Comparison of ENCODE assay signal across 25 cellular contexts in genomic region chr13:111232191-111232590, GRCh38.
DNase-seq lines count a peak whose midpoint lies in the region; ATAC-seq, FAIRE-seq and TF ChIP-seq lines count a peak whose summit lies in the region.
"Had no signal": no experiment of that assay in that cellular context is flagged by ENCODE, and none has a peak within 500 bp of the region (broad histone marks: within the 10 kb centered on the region; RNA-seq: fewer than 3 reads in every experiment).

No MANE protein-coding gene starts in this region.

- H3K27me3 ChIP-seq in prostate gland (replicated peaks; ENCODE audit: insufficient read depth), result no peaks in the 10 kb centered on the region
- H3K27me3 ChIP-seq: MG63 had no signal

- 96% methylated on average over 7 of the region's 7 CpGs for WGBS in prostate gland

- H3K4me1 ChIP-seq in prostate gland (replicated peaks), result no peaks in the 10 kb centered on the region
- H3K4me1 ChIP-seq: Caco-2 had no signal

- no peak for FAIRE-seq in GM12892 (lab: Jason Lieb, UNC)
- FAIRE-seq: GM12878, GM18507, HepG2, K562 had no signal

- 0 out of 2 replicates have a peak, but pooled peaks have one; percentile 13 for TF ChIP-seq POLR2A in GM12892 (IDR thresholded peaks at IDR 0.05; ENCODE audit: low read depth, low read length)
- TF ChIP-seq POLR2A in prostate gland (IDR thresholded peaks at IDR 0.05), result no peak

- no peak for TF ChIP-seq CTCF in prostate gland (IDR thresholded peaks at IDR 0.05)

- H3K9me3 ChIP-seq in prostate gland, result no peaks in the 10 kb centered on the region
- H3K9me3 ChIP-seq: Caco-2, MG63 had no signal

- DNase-seq in COR-L47 (lab: John Stamatoyannopoulos, UW), result peak; percentile 56
- no peak for DNase-seq in GM12892 (ENCODE audit: insufficient read length)
- DNase-seq in NCI-H69 (lab: John Stamatoyannopoulos, UW), result peak; percentile 19
- no peak for DNase-seq in prostate gland (ENCODE audit: low spot score)
- no peak for DNase-seq in NCI-H2107 treated with DMSO at 0.1 percent for 48 hours (lab: John Stamatoyannopoulos, UW; ENCODE audit: unreplicated experiment)
- no peak for DNase-seq in iPS-NIHi7 (ENCODE audit: extremely low spot score)
- DNase-seq: Caco-2; CD4-positive, CD25-positive, alpha-beta regulatory T cell; DMS 273 treated with DMSO at 0.1 percent for 48 hours; DND-41; GOT3; HCEC 1CT; MG63; NCI-H1436 treated with DMSO at 0.1 percent for 48 hours; NCI-H2029 treated with DMSO at 0.1 percent for 48 hours; NCI-H524; NK-92 treated with Interleukin-12 subunit alpha and Interleukin-12 subunit beta, amount 100 ng/mL, for 24 hours; SIG-M5 had no signal

- no peak overlapping the region for H3K4me3 ChIP-seq in prostate gland
- H3K4me3 ChIP-seq: GM12878, K562, MG63 had no signal

- H3K27ac ChIP-seq in prostate gland, result no peak overlapping the region
- H3K27ac ChIP-seq: HL-60 had no signal

- no peaks in the 10 kb centered on the region for H3K36me3 ChIP-seq in prostate gland

- peak; percentile 31 for ATAC-seq in esophagus mucosa
- ATAC-seq: GM12878, HepG2, K562, SK-N-SH treated with all-trans-retinoic acid at 6 μM for 48 hours had no signal

- intact Hi-C loops in prostate gland (cut with DNase I), result loop anchor here (5.0 kb wide), 1 partner anchor 45 kb away; no protein-coding TSS in a partner anchor

Comparison
In these comparisons a context has a peak if more than half of its experiments do, and no peak if none do; other contexts are left out.
1. DNase-seq: peak in COR-L47 (single experiment) and NCI-H69 (single experiment); none in GM12892 (single experiment), prostate gland (single experiment), NCI-H2107 treated with DMSO at 0.1 percent for 48 hours (single experiment) and iPS-NIHi7 (single experiment).